8 cellular contexts compared by ENCODE assay signal in the genomic region with DNA sequence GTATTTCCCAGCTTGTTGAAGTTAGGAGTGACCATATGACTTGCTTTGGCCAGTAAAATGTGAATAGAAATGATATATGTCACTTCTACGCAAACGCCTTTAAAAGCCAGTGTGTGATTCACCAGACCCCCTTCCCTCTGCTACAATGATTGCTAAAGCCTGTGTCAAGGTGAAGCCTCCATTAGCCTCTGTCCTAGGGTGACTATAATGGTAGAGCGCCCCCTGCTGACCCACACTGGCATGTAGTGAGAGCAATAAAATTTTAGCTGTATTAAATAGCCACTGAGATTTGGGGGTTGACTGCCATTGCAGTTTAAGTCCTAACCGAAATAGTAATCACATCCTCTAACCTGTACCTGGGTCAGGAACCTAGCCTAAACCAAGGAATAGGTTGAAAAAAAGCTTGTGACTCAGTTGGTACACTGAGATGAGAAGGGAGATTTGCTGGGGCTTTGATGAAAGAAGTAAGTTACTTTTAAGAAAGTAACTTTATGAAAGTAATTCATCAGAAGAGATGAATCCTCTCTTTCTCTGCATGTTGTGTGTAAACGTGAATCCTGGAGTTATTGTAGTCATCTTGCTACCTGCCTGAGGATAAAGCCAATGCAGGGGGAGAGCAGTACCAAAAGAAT. TPM values are rescaled to one million over a fixed set of nuclear protein-coding genes. Genes with fewer than 3 reads are reported as not detected.
DNase-seq lines count a peak whose midpoint lies in the region; ATAC-seq and TF ChIP-seq lines count a peak whose summit lies in the region.

No MANE protein-coding gene starts in this region.

- H3K36me3 ChIP-seq in Panc1 (ENCODE audit: control insufficient read depth, insufficient read depth, low read length) (no peaks in the 10 kb centered on the region), ovary (no peaks in the 10 kb centered on the region), tibial nerve (no peaks in the 10 kb centered on the region)

- in situ Hi-C loops in Panc1 (cut with HindIII; ENCODE audit: low pct_unique_long_range_greater_than_20kb, low sequenced_read_pairs) = no loop called here

- no peaks in the 10 kb centered on the region for H3K9me3 Mint-ChIP-seq in activated T-cell treated with anti-CD3 and anti-CD28 coated beads, Interleukin-2, amount 50 U/mL, for 72 hours

- TF ChIP-seq CTCF in Panc1 (IDR thresholded peaks at IDR 0.05) (peak; percentile 92), foreskin keratinocyte (conservative IDR thresholded peaks at IDR 0.05) (peak; percentile 86), ovary (IDR thresholded peaks at IDR 0.05) (peak; percentile 23 to 53 (median 27)), tibial nerve (IDR thresholded peaks at IDR 0.05) (peak; percentile 48 to 73 (median 52))

- no peaks in the 10 kb centered on the region for H3K27me3 ChIP-seq in Panc1 (ENCODE audit: control insufficient read depth, insufficient read depth, low read length)
- H3K27me3 ChIP-seq in foreskin keratinocyte = peaks cover 16% of the 10 kb centered on the region
- no peaks in the 10 kb centered on the region for H3K27me3 ChIP-seq in ovary
- no peaks in the 10 kb centered on the region for H3K27me3 ChIP-seq in tibial nerve

- TF ChIP-seq EP300 in ovary (IDR thresholded peaks at IDR 0.05) (no peak), tibial nerve (IDR thresholded peaks at IDR 0.05) (no peak)

- no peak for TF ChIP-seq POLR2A in ovary (IDR thresholded peaks at IDR 0.05)
- TF ChIP-seq POLR2A in tibial nerve (IDR thresholded peaks at IDR 0.05) = no peak

- no peaks in the 10 kb centered on the region for H3K27me3 Mint-ChIP-seq in activated T-cell treated with anti-CD3 and anti-CD28 coated beads, Interleukin-2, amount 50 U/mL, for 72 hours (ENCODE audit: low read depth)

- WGBS in ovary, 3 donors = 47 to 48% (median 48%) methylated on average over 5 of the region's 5 CpGs
- WGBS in tibial nerve, 2 donors = 36 to 43% methylated on average over 5 of the region's 5 CpGs

- H3K4me1 ChIP-seq in Panc1 (ENCODE audit: control insufficient read depth, insufficient read depth, low read length) (no peaks in the 10 kb centered on the region), foreskin keratinocyte (no peaks in the 10 kb centered on the region), ovary (ENCODE audit: insufficient read depth) (no peaks in the 10 kb centered on the region), tibial nerve (no peaks in the 10 kb centered on the region)

- H3K9me3 ChIP-seq in Panc1 (ENCODE audit: control insufficient read depth, insufficient read depth, low read depth, low read length) (no peaks in the 10 kb centered on the region), ovary (no peaks in the 10 kb centered on the region), tibial nerve (no peaks in the 10 kb centered on the region)

- H3K4me3 ChIP-seq in Panc1 (ENCODE audit: low read depth in 2 of 2, low read length in 2 of 2) (no peak overlapping the region), ovary (no peak overlapping the region), tibial nerve (no peak overlapping the region)

- H3K4me1 Mint-ChIP-seq in activated T-cell treated with anti-CD3 and anti-CD28 coated beads, Interleukin-2, amount 50 U/mL, for 72 hours (ENCODE audit: low read depth) = no peaks in the 10 kb centered on the region

- H3K4me3 Mint-ChIP-seq in activated T-cell treated with anti-CD3 and anti-CD28 coated beads, Interleukin-2, amount 50 U/mL, for 72 hours = no peak overlapping the region

- CTCF ChIA-PET in Panc1 (lab: Charles Lee) = interaction anchor here (0.6 to 1.2 kb wide), 7 partner anchors 24 to 238 kb away, joined by 3 to 4 read pairs (median 3); no protein-coding TSS in a partner anchor

- no peak overlapping the region for H3K27ac ChIP-seq in Panc1 (ENCODE audit: low read length)
- H3K27ac ChIP-seq in foreskin keratinocyte = no peak overlapping the region
- H3K27ac ChIP-seq in ovary = no peak overlapping the region
- no peak overlapping the region for H3K27ac ChIP-seq in tibial nerve

- BruUV-seq in Panc1 (replicated peaks; lab: Mats Ljungman, UMichigan) = no TSS peak

- POLR2A ChIA-PET in Panc1 (lab: Charles Lee) = no interaction called here

- H3K36me3 Mint-ChIP-seq in activated T-cell treated with anti-CD3 and anti-CD28 coated beads, Interleukin-2, amount 50 U/mL, for 72 hours (ENCODE audit: insufficient read depth in 2 of 2) = no peaks in the 10 kb centered on the region

- H3K27ac Mint-ChIP-seq in activated T-cell treated with anti-CD3 and anti-CD28 coated beads, Interleukin-2, amount 50 U/mL, for 72 hours = no peak overlapping the region

- intact Hi-C loops in Panc1 (cut with micrococcal nuclease; ENCODE audit: unreplicated experiment) (loop anchor here (1.0 kb wide), 1 partner anchor 234 kb away; no protein-coding TSS in a partner anchor), ovary (cut with DNase I) (no loop called here)

- ATAC-seq in GM21423 (IDR thresholded peaks at IDR 0.05; ENCODE audit: unreplicated experiment) (peak; percentile 97), Panc1 (peak; percentile 90), foreskin keratinocyte (peak; percentile 81)
- peak; percentile 88 to 91 for ATAC-seq in activated T-cell treated with anti-CD3 and anti-CD28 coated beads, Interleukin-2, amount 50 U/mL, for 72 hours (replicated peaks in 1 of 2)

- DNase-seq in DMS153 treated with DMSO at 0.1 percent for 48 hours (lab: John Stamatoyannopoulos, UW; ENCODE audit: unreplicated experiment) = peak; percentile 26
- peak; percentile 84 for DNase-seq in HT1080 (ENCODE audit: low read depth)
- DNase-seq in Panc1 (ENCODE audit: low read depth, low spot score) = peak; percentile 57
- DNase-seq in activated T-cell treated with anti-CD3 and anti-CD28 coated beads, Interleukin-2, amount 50 U/mL, for 72 hours = peak; percentile 78 to 86
- peak in 1 of 2 donors; percentile 44 for DNase-seq in foreskin keratinocyte
- peak; percentile 52 to 82 (median 76) for DNase-seq in ovary
- DNase-seq in tibial nerve (ENCODE audit: low spot score in 2 of 2) = peak; percentile 65 to 86

RNA-seq across cellular contexts. Expression of a gene that starts 52.6 kb away (rescaled TPM):
- 17.2 and 26.0 TPM in 2 replicates for total RNA-seq in HT1080 (2014; rRNA removed; shearing (Covaris generic))
- polyA plus RNA-seq in HT1080 (2015; cell fraction: cytosol; rRNA removed) = 21.0 and 25.4 TPM in 2 replicates
- 31.0 and 32.5 TPM in 2 replicates for polyA plus RNA-seq in HT1080 (2015; cell fraction: nucleus; rRNA removed)
- total RNA-seq in Panc1 (2021; ENCODE audit: unreplicated experiment) (32.0 TPM), foreskin keratinocyte (10.9 and 12.4 TPM in 2 replicates), ovary (10 to 100 TPM in 5 of 7 donors, 1 to 10 TPM in 2; 4.5 to 20.3 (median 11.7) TPM), tibial nerve (10 to 100 TPM in 2 of 4 donors, 1 to 10 TPM in 2; 7.6 to 12.2 (median 10.4) TPM)
- 13.6 TPM for polyA plus RNA-seq in Panc1 (2012; ENCODE audit: insufficient read length)
- 10 to 100 TPM; 15.9 to 24.1 TPM for total RNA-seq in activated T-cell treated with anti-CD3 and anti-CD28 coated beads, Interleukin-2, amount 50 U/mL, for 72 hours
- polyA plus RNA-seq in foreskin keratinocyte (4.7 and 6.2 TPM in 2 replicates), ovary (10 to 100 TPM in 1 of 2 donors, 1 to 10 TPM in 1; 4.7 to 11.8 TPM)

RNA-seq across cellular contexts. Expression of a gene that starts 52.8 kb away (rescaled TPM):
- 20.7 and 26.1 TPM in 2 replicates for total RNA-seq in HT1080 (2014; rRNA removed; shearing (Covaris generic))
- polyA plus RNA-seq in HT1080 (2015; cell fraction: cytosol; rRNA removed) = 20.5 and 22.4 TPM in 2 replicates
- polyA plus RNA-seq in HT1080 (2015; cell fraction: nucleus; rRNA removed) = 15.3 and 17.6 TPM in 2 replicates
- total RNA-seq in Panc1 (2021; ENCODE audit: unreplicated experiment) (15.8 TPM), foreskin keratinocyte (17.8 and 18.9 TPM in 2 replicates), ovary (10 to 100 TPM; 11.1 to 36.1 (median 26.6) TPM), tibial nerve (10 to 100 TPM; 10.8 to 17.6 (median 15.0) TPM)
- polyA plus RNA-seq in Panc1 (2012; ENCODE audit: insufficient read length) = 11.2 TPM
- 10 to 100 TPM; 25.9 to 26.9 TPM for total RNA-seq in activated T-cell treated with anti-CD3 and anti-CD28 coated beads, Interleukin-2, amount 50 U/mL, for 72 hours
- polyA plus RNA-seq in foreskin keratinocyte (7.6 and 8.6 TPM in 2 replicates), ovary (10 to 100 TPM in 1 of 2 donors, 1 to 10 TPM in 1; 8.1 to 28.3 TPM)

Comparison
In these comparisons a context has a peak if more than half of its experiments do, and no peak if none do; other contexts are left out.
1. CTCF ChIP-seq: peak in every context shown above with its lines; median percentile 92 in Panc1; 86 in foreskin keratinocyte; 52 in tibial nerve; 27 in ovary.